11 cellular contexts compared by ENCODE assay signal in genomic region chr14:61090432-61091216, GRCh38.
A peak's percentile ranks its signal among the peaks of the same experiment; 100 is the strongest.
DNase-seq lines count a peak whose midpoint lies in the region; ATAC-seq, FAIRE-seq and TF ChIP-seq lines count a peak whose summit lies in the region.
"Had no signal": no experiment of that assay in that cellular context is flagged by ENCODE, and none has a peak within 500 bp of the region (broad histone marks: within the 10 kb centered on the region; RNA-seq: fewer than 3 reads in every experiment).

No MANE protein-coding gene starts in this region.

- H3K4me3 ChIP-seq in K562 = no peak overlapping the region

- H3K36me3 Mint-ChIP-seq in progenitor cell of endocrine pancreas (ENCODE audit: insufficient read depth) = peaks cover under 1% of the 10 kb centered on the region

- POLR2A ChIA-PET in K562 (lab: Yijun Ruan, JAX) = no interaction called here

- intact Hi-C loops in K562 (cut with micrococcal nuclease) = no loop called here

- no peaks in the 10 kb centered on the region for H3K27me3 Mint-ChIP-seq in progenitor cell of endocrine pancreas

- no peak for TF ChIP-seq POLR2A in K562 (conservative IDR thresholded peaks at IDR 0.05)

- TF ChIP-seq EP300 in K562 (IDR thresholded peaks at IDR 0.05; ENCODE audit: low read length) = no peak

- no peaks in the 10 kb centered on the region for H3K36me3 ChIP-seq in K562 (ENCODE audit: control insufficient read depth, insufficient read depth, low read length)

- H3K9ac ChIP-seq in K562 (ENCODE audit: insufficient read depth in 1 of 2, low read depth in 2 of 2, low read length in 2 of 2) = no peak overlapping the region

- no peak overlapping the region for H3K4me3 Mint-ChIP-seq in progenitor cell of endocrine pancreas (ENCODE audit: low read depth)
- H3K4me3 Mint-ChIP-seq: natural killer cell treated with Interleukin-12 subunit alpha and Interleukin-12 subunit beta and Interleukin-15 and Interleukin-18, amount 100 ng/mL, for 72 hours had no signal

- H2AFZ ChIP-seq in K562 (ENCODE audit: low read depth, low read length) = no peak overlapping the region

- FAIRE-seq in GM19239 (lab: Jason Lieb, UNC) (peak; percentile 4), K562 (lab: Jason Lieb, UNC) (no peak)

- WGBS in K562 (ENCODE audit: insufficient coverage, low coverage, missing lambda C conversion rate) = 42% methylated on average over 6 of the region's 7 CpGs

- no peaks in the 10 kb centered on the region for H3K9me3 ChIP-seq in K562 (replicated peaks; ENCODE audit: control insufficient read depth, insufficient read depth, low read depth, low read length)

- CTCF ChIA-PET in K562 (lab: Yijun Ruan, JAX; ENCODE audit: low intra/inter-chr PET ratio) = no interaction called here

- H3K27ac Mint-ChIP-seq in progenitor cell of endocrine pancreas = no peak overlapping the region
- H3K27ac Mint-ChIP-seq: natural killer cell treated with Interleukin-12 subunit alpha and Interleukin-12 subunit beta and Interleukin-15 and Interleukin-18, amount 100 ng/mL, for 72 hours had no signal

- peaks cover 6% of the 10 kb centered on the region for H3K9me3 Mint-ChIP-seq in progenitor cell of endocrine pancreas (ENCODE audit: low read depth)

- peaks cover 2% of the 10 kb centered on the region for H3K4me1 Mint-ChIP-seq in progenitor cell of endocrine pancreas (ENCODE audit: low read depth)

- H3K79me2 ChIP-seq in K562 (ENCODE audit: control insufficient read depth, insufficient read depth, low read length) = no peaks in the 10 kb centered on the region

- H4K20me1 ChIP-seq in K562 (replicated peaks; ENCODE audit: control insufficient read depth, insufficient read depth, low read length) = no peaks in the 10 kb centered on the region

- in situ Hi-C loops in K562 (cut with MboI) = no loop called here

- H3K27me3 ChIP-seq in K562 (ENCODE audit: control insufficient read depth in 2 of 2, insufficient read depth in 2 of 2, low read length in 2 of 2) = no peaks in the 10 kb centered on the region

- TF ChIP-seq CTCF in K562 (IDR thresholded peaks at IDR 0.05 in 2 of 3, conservative IDR thresholded peaks at IDR 0.05 in 1 of 3; ENCODE audit: insufficient read depth in 2 of 3, low read depth in 1 of 3, low read length in 3 of 3) (no peak), progenitor cell of endocrine pancreas (IDR thresholded peaks at IDR 0.05; ENCODE audit: unreplicated experiment) (no peak)

- H3K27ac ChIP-seq in K562 (ENCODE audit: extremely low read depth, low read depth, low read length) = no peak overlapping the region

- H3K9me1 ChIP-seq in K562 (ENCODE audit: control insufficient read depth, insufficient read depth, low read length) = no peaks in the 10 kb centered on the region

- DNase-seq in ELF-1 (ENCODE audit: low read depth, low spot score) = peak; percentile 32
- DNase-seq in GM19239 (ENCODE audit: insufficient read length, low spot score) = no peak
- no peak for DNase-seq in K562 (ENCODE audit: extremely low read depth in 1 of 4, low spot score in 3 of 4)
- no peak for DNase-seq in effector CD8-positive, alpha-beta T cell (lab: John Stamatoyannopoulos, UW)
- no peak for DNase-seq in progenitor cell of endocrine pancreas (ENCODE audit: low spot score, unreplicated experiment)
- no peak for DNase-seq in DMS79 (lab: John Stamatoyannopoulos, UW)
- DNase-seq: effector CD4-positive, alpha-beta T cell; OCI-M1 had no signal

- TF ChIP-seq RAD21 in K562 (CRISPR knock-in tag; conservative IDR thresholded peaks at IDR 0.05 in 1 of 2, IDR thresholded peaks at IDR 0.05 in 1 of 2) = no peak

- H3K4me1 ChIP-seq in K562 (replicated peaks in 1 of 2; ENCODE audit: control insufficient read depth in 2 of 2, insufficient read depth in 2 of 2, low read length in 2 of 2) = no peaks in the 10 kb centered on the region; a peak in 1 of 5 replicates

- H3K4me2 ChIP-seq in K562 (ENCODE audit: insufficient read depth, low read length) = no peak overlapping the region

- BruUV-seq in K562 (replicated peaks; lab: Mats Ljungman, UMichigan) = no TSS peak

- ATAC-seq in HG02970 (IDR thresholded peaks at IDR 0.05; ENCODE audit: low FRiP score, unreplicated experiment) (peak; percentile 49), K562 (peak; percentile 44), GM18517 (IDR thresholded peaks at IDR 0.05; ENCODE audit: unreplicated experiment) (no peak)
- ATAC-seq: natural killer cell treated with Interleukin-12 subunit alpha and Interleukin-12 subunit beta and Interleukin-15 and Interleukin-18, amount 100 ng/mL, for 72 hours had no signal

TF ChIP-seq in K562, 482 proteins besides CTCF, POLR2A, EP300 and RAD21 (continues in another document):
- no peak for TF ChIP-seq USF2 (CRISPR knock-in tag; IDR thresholded peaks at IDR 0.05)
- TF ChIP-seq DDX20 (tag; IDR thresholded peaks at IDR 0.05; ENCODE audit: low read depth) = no peak
- no peak for TF ChIP-seq ELK1 (CRISPR knock-in tag; IDR thresholded peaks at IDR 0.05)
- TF ChIP-seq ZBTB33 (CRISPR knock-in tag; IDR thresholded peaks at IDR 0.05) = no peak
- no peak for TF ChIP-seq NCOR1 (IDR thresholded peaks at IDR 0.05)
- TF ChIP-seq HMBOX1 (IDR thresholded peaks at IDR 0.05) = no peak
- no peak for TF ChIP-seq ZNF280A (IDR thresholded peaks at IDR 0.05; ENCODE audit: low read depth, partially characterized antibody)
- TF ChIP-seq SMAD2 (IDR thresholded peaks at IDR 0.05; ENCODE audit: low read depth, low read length) = no peak
- TF ChIP-seq ZNF431 (CRISPR knock-in tag; IDR thresholded peaks at IDR 0.05) = no peak
- no peak for TF ChIP-seq SAP30 (IDR thresholded peaks at IDR 0.05; ENCODE audit: borderline replicate concordance, insufficient read depth, low read depth, low read length, poor library complexity, severe bottlenecking)
